Comparison of ENCODE assay signal across 2 cellular contexts in genomic region chr11:69816671-69817070, GRCh38.
TF ChIP-seq lines count a peak whose summit lies in the region.

No MANE protein-coding gene starts in this region.

TF ChIP-seq in HCT116, 20 proteins besides CTCF, POLR2A, EP300 and RAD21 (continued from another document):
- TF ChIP-seq ZBTB33 (IDR thresholded peaks at IDR 0.05; ENCODE audit: extremely low read depth, insufficient replicate concordance, low read length): no peak
- no peak for TF ChIP-seq POLR2AphosphoS5 (IDR thresholded peaks at IDR 0.05; ENCODE audit: low read depth, low read length)
- no peak for TF ChIP-seq SIN3A (IDR thresholded peaks at IDR 0.05; ENCODE audit: low read depth)
- no peak for TF ChIP-seq TCF7L2 (IDR thresholded peaks at IDR 0.05; ENCODE audit: borderline replicate concordance, extremely low read depth, insufficient read depth, insufficient read length)
- TF ChIP-seq CEBPB (IDR thresholded peaks at IDR 0.05; ENCODE audit: low read depth): no peak
- no peak for TF ChIP-seq EGR1 (IDR thresholded peaks at IDR 0.05; ENCODE audit: low read depth)

TF ChIP-seq in SK-N-SH treated with all-trans-retinoic acid at 6 μM for 48 hours, 23 proteins besides CTCF, POLR2A, EP300 and RAD21 (continued from another document):
- no peak for TF ChIP-seq PATZ1 (CRISPR knock-in tag; IDR thresholded peaks at IDR 0.05; ENCODE audit: borderline replicate concordance)
- TF ChIP-seq ZFP30 (CRISPR knock-in tag; IDR thresholded peaks at IDR 0.05): no peak
- TF ChIP-seq ZNF565 (CRISPR knock-in tag; conservative IDR thresholded peaks at IDR 0.05; ENCODE audit: low read depth): no peak
- TF ChIP-seq TSHZ2 (CRISPR knock-in tag; IDR thresholded peaks at IDR 0.05): no peak
- TF ChIP-seq RARB (CRISPR knock-in tag; IDR thresholded peaks at IDR 0.05): no peak
- no peak for TF ChIP-seq ZFP3 (CRISPR knock-in tag; IDR thresholded peaks at IDR 0.05)
- TF ChIP-seq SNAI2 (CRISPR knock-in tag; IDR thresholded peaks at IDR 0.05): no peak
- no peak for TF ChIP-seq ARNTL (CRISPR knock-in tag; IDR thresholded peaks at IDR 0.05; ENCODE audit: borderline replicate concordance, low read depth)
- TF ChIP-seq ZNF8 (CRISPR knock-in tag; IDR thresholded peaks at IDR 0.05): no peak
- TF ChIP-seq POU6F1 (CRISPR knock-in tag; IDR thresholded peaks at IDR 0.05; ENCODE audit: borderline replicate concordance, low read depth): no peak
- TF ChIP-seq BACH2 (CRISPR knock-in tag; IDR thresholded peaks at IDR 0.05; ENCODE audit: borderline replicate concordance): no peak
- TF ChIP-seq ZNF70 (CRISPR knock-in tag; IDR thresholded peaks at IDR 0.05): no peak
- TF ChIP-seq PPARA (CRISPR knock-in tag; IDR thresholded peaks at IDR 0.05; ENCODE audit: borderline replicate concordance): no peak
- no peak for TF ChIP-seq TOX (CRISPR knock-in tag; IDR thresholded peaks at IDR 0.05; ENCODE audit: borderline replicate concordance)
- no peak for TF ChIP-seq GLIS3 (CRISPR knock-in tag; IDR thresholded peaks at IDR 0.05)
